Comparison of ENCODE assay signal across 17 cellular contexts in genomic region chr4:11338990-11339782, GRCh38.
DNase-seq lines count a peak whose midpoint lies in the region; ATAC-seq and TF ChIP-seq lines count a peak whose summit lies in the region.
"Had no signal": no experiment of that assay in that cellular context is flagged by ENCODE, and none has a peak within 500 bp of the region (broad histone marks: within the 10 kb centered on the region; RNA-seq: fewer than 3 reads in every experiment).

No MANE protein-coding gene starts in this region.

- H3K36me3 ChIP-seq in BLaER1: no peaks in the 10 kb centered on the region
- no peaks in the 10 kb centered on the region for H3K36me3 ChIP-seq in colonic mucosa
- H3K36me3 ChIP-seq in SJCRH30: no peaks in the 10 kb centered on the region
- H3K36me3 ChIP-seq: spleen had no signal

- H3K9me3 ChIP-seq in BLaER1: no peaks in the 10 kb centered on the region
- H3K9me3 ChIP-seq in colonic mucosa: no peaks in the 10 kb centered on the region
- no peaks in the 10 kb centered on the region for H3K9me3 ChIP-seq in SJCRH30 (replicated peaks)
- H3K9me3 ChIP-seq: Caco-2, mucosa of descending colon, spleen had no signal

- peak; percentile 54 for ATAC-seq in GM18870 (IDR thresholded peaks at IDR 0.05; ENCODE audit: unreplicated experiment)
- ATAC-seq in HG02884 (IDR thresholded peaks at IDR 0.05; ENCODE audit: unreplicated experiment): peak; percentile 44
- ATAC-seq in HG02571 (IDR thresholded peaks at IDR 0.05; ENCODE audit: unreplicated experiment): no peak
- ATAC-seq: mucosa of descending colon had no signal

- no peaks in the 10 kb centered on the region for H3K27me3 ChIP-seq in BLaER1
- H3K27me3 ChIP-seq in colonic mucosa: no peaks in the 10 kb centered on the region
- peaks cover 3% of the 10 kb centered on the region; the same call in 1 of the 2 replicates for H3K27me3 ChIP-seq in SJCRH30
- H3K27me3 ChIP-seq: hepatocyte, spleen had no signal

- H3K27ac ChIP-seq in BLaER1 (no peak overlapping the region), colonic mucosa (no peak overlapping the region), SJCRH30 (no peak overlapping the region)
- H3K27ac ChIP-seq: GM23248, hepatocyte, parathyroid adenoma, spleen had no signal

- TF ChIP-seq CTCF in colonic mucosa (IDR thresholded peaks at IDR 0.05): no peak

- H3K4me1 ChIP-seq in BLaER1 (peaks cover 16% of the 10 kb centered on the region), colonic mucosa (no peaks in the 10 kb centered on the region), SJCRH30 (no peaks in the 10 kb centered on the region)
- H3K4me1 ChIP-seq: parathyroid adenoma had no signal

- H3K4me3 ChIP-seq in BLaER1 (no peak overlapping the region), colonic mucosa (no peak overlapping the region), SJCRH30 (no peak overlapping the region)
- H3K4me3 ChIP-seq: GM23248, hepatocyte, mucosa of descending colon, spleen had no signal

- peak overlapping the region; percentile 51 for H3K4me2 ChIP-seq in BLaER1
- H3K4me2 ChIP-seq: hepatocyte had no signal

- peak; percentile 16 for DNase-seq in NCI-H2227 treated with DMSO at 0.1 percent for 48 hours (lab: John Stamatoyannopoulos, UW)
- DNase-seq in colonic mucosa: no peak
- no peak for DNase-seq in SJCRH30
- DNase-seq in SIG-M5 treated with dmso at 0.1 percent for 504 hours (lab: John Stamatoyannopoulos, UW; ENCODE audit: unreplicated experiment): no peak
- DNase-seq: activated naive CD4-positive, alpha-beta T cell treated with anti-CD3 and anti-CD28 coated beads for 36 hours; Caco-2; GM23248; Kasumi-1; kidney glomerular epithelial cell; mucosa of descending colon; spleen had no signal

- no peaks in the 10 kb centered on the region for H4K20me1 ChIP-seq in BLaER1

- intact Hi-C loops in colonic mucosa (cut with DNase I): no loop called here

- H3K9ac ChIP-seq in BLaER1 (no peak overlapping the region), colonic mucosa (ENCODE audit: low read depth in 2 of 2, low read length in 2 of 2) (no peak overlapping the region)
- H3K9ac ChIP-seq: GM23248, parathyroid adenoma had no signal
